In genomic region chr14:93655078-93655750, GRCh38 we compare ENCODE assay signal across 8 cellular contexts.
DNase-seq lines count a peak whose midpoint lies in the region; ATAC-seq and TF ChIP-seq lines count a peak whose summit lies in the region.

No MANE protein-coding gene starts in this region.

- no peak for TF ChIP-seq POLR2A in HCT116 (IDR thresholded peaks at IDR 0.05; ENCODE audit: borderline replicate concordance, extremely low read depth, insufficient read depth, insufficient read length)

- H3K27ac ChIP-seq in HCT116 (ENCODE audit: low read depth, low read length) (no peak overlapping the region), coronary artery (no peak overlapping the region)

- H3K36me3 Mint-ChIP-seq in Caco-2 (ENCODE audit: insufficient read depth, unreplicated experiment): no peaks in the 10 kb centered on the region

- no peaks in the 10 kb centered on the region for H3K27me3 ChIP-seq in Caco-2 (replicated peaks; ENCODE audit: control insufficient read depth, insufficient read depth, low read length)
- H3K27me3 ChIP-seq in HCT116 (ENCODE audit: insufficient read depth, low read length): peaks cover 12% of the 10 kb centered on the region

- H3K4me3 ChIP-seq in Caco-2 (ENCODE audit: low read depth, low read length) (no peak overlapping the region), HCT116 (replicated peaks in 1 of 2; ENCODE audit: low read depth in 1 of 2, low read length in 2 of 2) (no peak overlapping the region), coronary artery (no peak overlapping the region)

- H3K9me3 ChIP-seq in Caco-2 (no peaks in the 10 kb centered on the region), HCT116 (ENCODE audit: control insufficient read depth in 1 of 2, insufficient read depth in 1 of 2, low read depth in 1 of 2, low read length in 2 of 2) (no peaks in the 10 kb centered on the region)

- TF ChIP-seq CTCF in Caco-2 (IDR thresholded peaks at IDR 0.05; ENCODE audit: insufficient read depth in 1 of 2, low read depth in 1 of 2, low read length in 1 of 2, severe bottlenecking in 1 of 2, unreplicated experiment in 1 of 2) (peak; percentile 38 to 48), HCT116 (IDR thresholded peaks at IDR 0.05 in 2 of 3, conservative IDR thresholded peaks at IDR 0.05 in 1 of 3; ENCODE audit: borderline replicate concordance in 1 of 3, insufficient read depth in 1 of 3, low read depth in 2 of 3, low read length in 2 of 3) (peak; percentile 53 to 81 (median 71)), coronary artery (IDR thresholded peaks at IDR 0.05) (peak; percentile 49)

- ATAC-seq in HCT116 (peak; percentile 90), HG03439 (IDR thresholded peaks at IDR 0.05; ENCODE audit: unreplicated experiment) (no peak)

- no peaks in the 10 kb centered on the region for H4K20me1 ChIP-seq in HCT116 (ENCODE audit: insufficient read depth)

- H3K36me3 ChIP-seq in Caco-2 (ENCODE audit: control insufficient read depth, insufficient read depth, low read length) (no peaks in the 10 kb centered on the region), HCT116 (ENCODE audit: control insufficient read depth in 1 of 2, insufficient read depth in 2 of 2, low read length in 2 of 2) (no peaks in the 10 kb centered on the region)

- peak; percentile 82 for TF ChIP-seq RAD21 in HCT116 (IDR thresholded peaks at IDR 0.05; ENCODE audit: low read depth)

- H3K27ac Mint-ChIP-seq in Caco-2 (ENCODE audit: unreplicated experiment): no peak overlapping the region

- H3K9ac ChIP-seq in HCT116 (ENCODE audit: low read length): no peak overlapping the region

- POLR2A ChIA-PET in Caco-2 (lab: Charles Lee) (no interaction called here), HCT116 (lab: Charles Lee) (no interaction called here)

- no peaks in the 10 kb centered on the region for H3K9me3 Mint-ChIP-seq in Caco-2 (ENCODE audit: unreplicated experiment)

- H3K9me2 ChIP-seq in HCT116 (ENCODE audit: insufficient read depth): no peaks in the 10 kb centered on the region

- RAD21 ChIA-PET in HCT116 (lab: Charles Lee; ENCODE audit: low non-redundant PET in 1 of 2, low total read pairs in 2 of 2, uncharacterized antibody in 2 of 2, unreplicated experiment in 2 of 2): no interaction called here

- no TSS peak for BruUV-seq in Caco-2 (replicated peaks; lab: Mats Ljungman, UMichigan)
- BruUV-seq in HCT116 (replicated peaks; lab: Mats Ljungman, UMichigan): no TSS peak

- H2AFZ ChIP-seq in HCT116 (ENCODE audit: low read depth, low read length, poor library complexity, severe bottlenecking): peak overlapping the region; percentile 92

- H3K4me1 ChIP-seq in Caco-2: no peaks in the 10 kb centered on the region
- no peaks in the 10 kb centered on the region for H3K4me1 ChIP-seq in HCT116 (ENCODE audit: control insufficient read depth in 1 of 2, insufficient read depth in 2 of 2, low read length in 2 of 2)

- CTCF ChIA-PET in Caco-2 (lab: Charles Lee): interaction anchor here (0.6 to 2.5 kb wide), 3 partner anchors 239 to 281 kb away, joined by 3 to 9 read pairs (median 5); no protein-coding TSS in a partner anchor
- CTCF ChIA-PET in HCT116 (lab: Charles Lee): interaction anchor here (0.6 to 5.0 kb wide), 11 partner anchors 10 to 373 kb away, joined by 3 to 75 read pairs (median 4); no protein-coding TSS in a partner anchor

- no peak overlapping the region for H3K4me3 Mint-ChIP-seq in Caco-2 (ENCODE audit: unreplicated experiment)

- H3K4me2 ChIP-seq in HCT116 (ENCODE audit: low read length): peak overlapping the region; percentile 13; the same call in 1 of the 2 replicates

- DNase-seq in Caco-2 (peak; percentile 32 to 67), HCT116 (ENCODE audit: low read depth, low spot score) (peak; percentile 48), NCI-H82 (lab: John Stamatoyannopoulos, UW) (peak; percentile 87), coronary artery (ENCODE audit: low spot score) (no peak), medulla oblongata (ENCODE audit: extremely low spot score) (peak; percentile 93), UCSD-AML1 (lab: John Stamatoyannopoulos, UW; ENCODE audit: unreplicated experiment) (no peak)
- no peak for DNase-seq in stimulated activated CD4-positive, alpha-beta T cell treated with anti-CD3 and anti-CD28 coated beads, Interleukin-12 subunit alpha, Interleukin-12 subunit beta, amount 100 ng/mL, for 4 hours

- H3K27me3 Mint-ChIP-seq in Caco-2 (ENCODE audit: insufficient read depth, unreplicated experiment): peaks cover 6% of the 10 kb centered on the region

- no peaks in the 10 kb centered on the region for H3K79me2 ChIP-seq in HCT116 (ENCODE audit: insufficient read depth, low read length)

- no peaks in the 10 kb centered on the region for H3K4me1 Mint-ChIP-seq in Caco-2 (ENCODE audit: low read depth, unreplicated experiment)

- intact Hi-C loops in Caco-2 (cut with micrococcal nuclease; ENCODE audit: unreplicated experiment): loop anchor here (1.0 to 10.0 kb wide), 4 partner anchors 238 to 350 kb away; no protein-coding TSS in a partner anchor
- intact Hi-C loops in HCT116 (cut with micrococcal nuclease): loop anchor here (1.0 to 10.0 kb wide), 4 partner anchors 134 to 350 kb away; partner anchors contain the start of gene PRIMA1

TF ChIP-seq in HCT116, 20 proteins besides CTCF, POLR2A, EP300 and RAD21:
- TF ChIP-seq ZBTB33 (IDR thresholded peaks at IDR 0.05; ENCODE audit: extremely low read depth, insufficient replicate concordance, low read length): no peak
- no peak for TF ChIP-seq ATF3 (IDR thresholded peaks at IDR 0.05)
- no peak for TF ChIP-seq ELF1 (IDR thresholded peaks at IDR 0.05; ENCODE audit: borderline replicate concordance, low read depth)
- TF ChIP-seq MAX (IDR thresholded peaks at IDR 0.05): no peak
- TF ChIP-seq SP1 (IDR thresholded peaks at IDR 0.05; ENCODE audit: low read depth): no peak
- TF ChIP-seq ZNF274 (IDR thresholded peaks at IDR 0.05; ENCODE audit: low read depth, low read length): no peak
- TF ChIP-seq YY1 (IDR thresholded peaks at IDR 0.05; ENCODE audit: extremely low read depth, insufficient replicate concordance, low read depth, low read length): no peak
- TF ChIP-seq CEBPB (IDR thresholded peaks at IDR 0.05; ENCODE audit: low read depth): no peak
- no peak for TF ChIP-seq FOSL1 (IDR thresholded peaks at IDR 0.05; ENCODE audit: low read depth)
- no peak for TF ChIP-seq REST (IDR thresholded peaks at IDR 0.05; ENCODE audit: low read depth)
- TF ChIP-seq ZFX (IDR thresholded peaks at IDR 0.05): no peak
- TF ChIP-seq CBX3 (IDR thresholded peaks at IDR 0.05; ENCODE audit: low read depth): no peak
- no peak for TF ChIP-seq EZH2phosphoT487 (IDR thresholded peaks at IDR 0.05; ENCODE audit: borderline replicate concordance)
- no peak for TF ChIP-seq SRF (IDR thresholded peaks at IDR 0.05; ENCODE audit: low read depth)
- TF ChIP-seq SIN3A (IDR thresholded peaks at IDR 0.05; ENCODE audit: low read depth): no peak
- TF ChIP-seq TCF7L2 (IDR thresholded peaks at IDR 0.05; ENCODE audit: borderline replicate concordance, extremely low read depth, insufficient read depth, insufficient read length): no peak

Comparison
In these comparisons a context has a peak if more than half of its experiments do, and no peak if none do; other contexts are left out.
1. DNase-seq: peak in Caco-2 (2 of 2), HCT116 (single experiment), NCI-H82 (single experiment) and medulla oblongata (single experiment); none in coronary artery (single experiment), UCSD-AML1 (single experiment) and stimulated activated CD4-positive, alpha-beta T cell treated with anti-CD3 and anti-CD28 coated beads, Interleukin-12 subunit alpha, Interleukin-12 subunit beta, amount 100 ng/mL, for 4 hours (single experiment).
2. Peak in every context shown above with its lines, with median percentiles within 50 percentile points of each other: CTCF ChIP-seq.